ENCODE assay signal across 9 cellular contexts in genomic region chr13:27830010-27830409, GRCh38. TPM values are rescaled to one million over a fixed set of nuclear protein-coding genes. Genes with fewer than 3 reads are reported as not detected.
A peak's percentile ranks its signal among the peaks of the same experiment; 100 is the strongest.
DNase-seq lines count a peak whose midpoint lies in the region; ATAC-seq, FAIRE-seq and TF ChIP-seq lines count a peak whose summit lies in the region.
"Had no signal": no experiment of that assay in that cellular context is flagged by ENCODE, and none has a peak within 500 bp of the region (broad histone marks: within the 10 kb centered on the region; RNA-seq: fewer than 3 reads in every experiment).

No MANE protein-coding gene starts in this region.

- H2BK120ac ChIP-seq in neuronal stem cell (ENCODE audit: low read depth, low read length): no peak overlapping the region

- H3K27me3 Mint-ChIP-seq in Caco-2 (ENCODE audit: insufficient read depth, unreplicated experiment): peaks cover 4% of the 10 kb centered on the region

- H2AFZ ChIP-seq in neuronal stem cell (ENCODE audit: low read length): peak overlapping the region; percentile 70

- peak; percentile 83 for ATAC-seq in thoracic aorta (ENCODE audit: insufficient number of reproducible peaks, low FRiP score, low read depth)

- no peak overlapping the region for H3K14ac ChIP-seq in neuronal stem cell (ENCODE audit: low read length)

- no peak overlapping the region for H2BK5ac ChIP-seq in neuronal stem cell (ENCODE audit: low read length)

- TF ChIP-seq POLR2A in H54 (IDR thresholded peaks at IDR 0.05; ENCODE audit: low read depth, low read length) (no peak), esophagus squamous epithelium (IDR thresholded peaks at IDR 0.05) (no peak)

- no peaks in the 10 kb centered on the region for H3K9me3 Mint-ChIP-seq in Caco-2 (ENCODE audit: unreplicated experiment)

- POLR2A ChIA-PET in Caco-2 (lab: Charles Lee): interaction anchor here (1.2 kb wide), 1 partner anchor 124 kb away, joined by 16 read pairs; no protein-coding TSS in a partner anchor

- no peak for FAIRE-seq in H54 (lab: Jason Lieb, UNC)

- 3 to 16% methylated on average over 2 to 4 of the region's 25 CpGs for WGBS in esophagus squamous epithelium, 2 donors
- no CpG with 5 or more reads among the region's 25 CpGs for WGBS in neuronal stem cell (ENCODE audit: extremely low coverage in 2 of 2, insufficient read length in 2 of 2, insufficient replicate concordance in 1 of 2), 2 donors

- no TSS peak for BruUV-seq in Caco-2 (replicated peaks; lab: Mats Ljungman, UMichigan)

- peak overlapping the region; percentile 50 for H3K4me3 Mint-ChIP-seq in Caco-2 (ENCODE audit: unreplicated experiment)

- H4K8ac ChIP-seq in neuronal stem cell (ENCODE audit: low read depth, low read length): no peak overlapping the region

- H3K27ac ChIP-seq in esophagus squamous epithelium (no peak overlapping the region), neuronal stem cell (replicated peaks; ENCODE audit: low read length) (no peak overlapping the region), thoracic aorta (no peak overlapping the region)

- H3K9me3 ChIP-seq in Caco-2 (no peaks in the 10 kb centered on the region), esophagus squamous epithelium (no peaks in the 10 kb centered on the region), neuronal stem cell (replicated peaks in 1 of 2; ENCODE audit: control insufficient read depth in 2 of 2, insufficient read depth in 1 of 2, low read depth in 1 of 2, low read length in 2 of 2) (no peaks in the 10 kb centered on the region), thoracic aorta (no peaks in the 10 kb centered on the region)

- peak; percentile 93 to 98 for TF ChIP-seq CTCF in Caco-2 (IDR thresholded peaks at IDR 0.05; ENCODE audit: insufficient read depth in 1 of 2, low read depth in 1 of 2, low read length in 1 of 2, severe bottlenecking in 1 of 2, unreplicated experiment in 1 of 2)
- peak; percentile 79 to 94 (median 83) for TF ChIP-seq CTCF in esophagus squamous epithelium (IDR thresholded peaks at IDR 0.05)
- peak; percentile 88 for TF ChIP-seq CTCF in thoracic aorta (IDR thresholded peaks at IDR 0.05)

- H3K23ac ChIP-seq in neuronal stem cell (ENCODE audit: low read depth, low read length, poor library complexity): no peak overlapping the region

- no peak overlapping the region for H3K4ac ChIP-seq in neuronal stem cell (ENCODE audit: low read length)

- CTCF ChIA-PET in Caco-2 (lab: Charles Lee): interaction anchor here (0.7 to 4.8 kb wide), 20 partner anchors 14 to 468 kb away, joined by 3 to 139 read pairs (median 4); partner anchors contain the start of genes CDX2 and PDX1

- no peak overlapping the region for H3K18ac ChIP-seq in neuronal stem cell (ENCODE audit: low read length)

- H3K4me3 ChIP-seq in Caco-2 (ENCODE audit: low read depth, low read length) (peak overlapping the region; percentile 21; the same call in 1 of the 2 replicates), esophagus squamous epithelium (peak overlapping the region in 1 of 4 donors; percentile 44), neuronal stem cell (ENCODE audit: low read length in 2 of 2) (no peak overlapping the region), thoracic aorta (peak overlapping the region; percentile 65)

- no peak overlapping the region for H2BK15ac ChIP-seq in neuronal stem cell (ENCODE audit: low read length)

- H3K79me1 ChIP-seq in neuronal stem cell (ENCODE audit: low read depth, low read length): no peaks in the 10 kb centered on the region

- no peak overlapping the region for H4K91ac ChIP-seq in neuronal stem cell (ENCODE audit: low read depth, low read length, poor library complexity)

- peak; percentile 70 to 91 for DNase-seq in Caco-2
- DNase-seq in H54 (ENCODE audit: insufficient read length, low spot score): peak; percentile 35
- peak; percentile 13 for DNase-seq in NCI-H774 (lab: John Stamatoyannopoulos, UW)
- peak; percentile 53 for DNase-seq in activated T-cell treated with anti-CD3 and anti-CD28 coated beads for 4 hours
- DNase-seq in esophagus squamous epithelium (lab: John Stamatoyannopoulos, UW): no peak
- peak; percentile 67 for DNase-seq in neuronal stem cell (ENCODE audit: low spot score)
- DNase-seq in thoracic aorta (ENCODE audit: low spot score): peak; percentile 6
- DNase-seq in NCI-H187 treated with DMSO at 0.1 percent for 48 hours (lab: John Stamatoyannopoulos, UW): no peak

- H3K27ac Mint-ChIP-seq in Caco-2 (ENCODE audit: unreplicated experiment): no peak overlapping the region

- H3K36me3 Mint-ChIP-seq in Caco-2 (ENCODE audit: insufficient read depth, unreplicated experiment): no peaks in the 10 kb centered on the region

- H3K36me3 ChIP-seq in Caco-2 (ENCODE audit: control insufficient read depth, insufficient read depth, low read length) (no peaks in the 10 kb centered on the region), esophagus squamous epithelium (no peaks in the 10 kb centered on the region), neuronal stem cell (replicated peaks in 1 of 2; ENCODE audit: control insufficient read depth in 2 of 2, insufficient read depth in 2 of 2, low read length in 2 of 2) (no peaks in the 10 kb centered on the region), thoracic aorta (no peaks in the 10 kb centered on the region)

- H3K27me3 ChIP-seq in Caco-2 (replicated peaks; ENCODE audit: control insufficient read depth, insufficient read depth, low read length) (no peaks in the 10 kb centered on the region), esophagus squamous epithelium (peaks cover 0 to 92% (median 3%) of the 10 kb centered on the region in 4 donors), neuronal stem cell (ENCODE audit: control insufficient read depth in 3 of 3, insufficient read depth in 3 of 3, low read depth in 1 of 3, low read length in 3 of 3) (peaks cover 0 to 76% (median 34%) of the 10 kb centered on the region in 3 experiments), thoracic aorta (replicated peaks; ENCODE audit: insufficient read depth) (no peaks in the 10 kb centered on the region)

- H2BK12ac ChIP-seq in neuronal stem cell (ENCODE audit: low read length): no peak overlapping the region

- peaks cover 16% of the 10 kb centered on the region for H3K4me1 Mint-ChIP-seq in Caco-2 (ENCODE audit: low read depth, unreplicated experiment)

- intact Hi-C loops in Caco-2 (cut with micrococcal nuclease; ENCODE audit: unreplicated experiment): loop anchor here (1.0 kb wide), 3 partner anchors 38 to 154 kb away; no protein-coding TSS in a partner anchor
- intact Hi-C loops in esophagus squamous epithelium (cut with DNase I): loop anchor here (5.0 to 10.0 kb wide), 2 partner anchors 147 to 855 kb away; no protein-coding TSS in a partner anchor

- H3K4me2 ChIP-seq in neuronal stem cell (ENCODE audit: insufficient read depth, low read length, poor library complexity, severe bottlenecking): peak overlapping the region; percentile 47

- H2AK5ac ChIP-seq in neuronal stem cell (ENCODE audit: low read depth, low read length): no peak overlapping the region

- 0 out of 2 replicates have a peak, but pooled peaks cover 6% of the 10 kb centered on the region for H3K4me1 ChIP-seq in Caco-2
- H3K4me1 ChIP-seq in esophagus squamous epithelium: peaks cover 0 to 18% (median 6%) of the 10 kb centered on the region in 3 donors
- H3K4me1 ChIP-seq in neuronal stem cell (ENCODE audit: control insufficient read depth in 2 of 2, insufficient read depth in 1 of 2, low read depth in 1 of 2, low read length in 2 of 2): peaks cover 3 to 11% of the 10 kb centered on the region in 2 donors
- peaks cover 7 to 9% of the 10 kb centered on the region in 2 donors for H3K4me1 ChIP-seq in thoracic aorta (ENCODE audit: control insufficient read depth in 1 of 2, low read depth in 2 of 2)

- H3K9ac ChIP-seq in neuronal stem cell (ENCODE audit: low read depth, low read length, poor library complexity): no peak overlapping the region

RNA-seq across cellular contexts. Expression of gene GSX1, which starts 37.7 kb away (rescaled TPM):
- total RNA-seq in Caco-2 (2022): not detected in 2 replicates
- total RNA-seq in esophagus squamous epithelium: not detected
- polyA plus RNA-seq in neuronal stem cell (2013, experiment 1 of 2): not detected
- polyA plus RNA-seq in neuronal stem cell (2013, experiment 2 of 2): not detected
- not detected for total RNA-seq in thoracic aorta
- total RNA-seq: NCI-H460 had no signal

Comparison
In these comparisons a context has a peak if more than half of its experiments do, and no peak if none do; other contexts are left out.
1. DNase-seq: peak in Caco-2 (2 of 2), H54 (single experiment), NCI-H774 (single experiment), activated T-cell treated with anti-CD3 and anti-CD28 coated beads for 4 hours (single experiment), neuronal stem cell (single experiment) and thoracic aorta (single experiment); none in esophagus squamous epithelium (single experiment) and NCI-H187 treated with DMSO at 0.1 percent for 48 hours (single experiment).
2. H3K4me3 ChIP-seq: peak in Caco-2 (single experiment) and thoracic aorta (single experiment); none in neuronal stem cell (0 of 2).
3. Peak in every context shown above with its lines, with median percentiles within 50 percentile points of each other: CTCF ChIP-seq.